Comparison of ENCODE assay signal across 25 cellular contexts in the genomic region with DNA sequence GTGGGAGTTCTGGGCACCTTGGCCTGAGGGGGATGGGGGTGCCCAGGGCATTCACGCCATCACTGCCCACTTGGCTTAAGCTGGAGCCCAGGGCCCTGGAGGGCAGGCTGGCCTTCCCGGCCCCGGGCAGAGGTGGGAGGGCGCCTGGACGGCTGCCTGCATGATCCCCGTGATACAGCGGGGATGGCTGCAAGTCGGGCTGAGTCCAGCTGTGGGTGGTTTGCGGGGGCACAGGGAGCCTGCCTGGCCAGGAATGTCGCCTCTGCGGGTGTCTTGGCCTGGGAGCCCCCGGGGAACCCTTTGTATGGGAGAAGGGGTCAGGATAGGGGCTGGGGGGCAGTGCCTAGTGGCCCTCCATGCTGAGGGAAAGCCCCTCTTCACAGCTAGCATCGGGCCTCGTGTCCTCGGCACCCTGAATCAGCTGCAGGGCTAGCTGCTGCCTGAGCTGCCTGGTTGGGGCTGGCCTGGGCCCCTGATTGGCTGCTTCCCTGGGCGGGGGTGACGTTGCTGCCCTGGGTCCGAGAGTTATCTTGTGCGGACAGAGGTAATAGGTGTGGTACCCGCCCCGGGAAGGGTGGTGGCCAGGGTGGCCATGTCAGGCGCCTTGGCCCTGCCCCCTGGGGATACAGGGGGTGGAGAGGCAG. TPM values are rescaled to one million over a fixed set of nuclear protein-coding genes. Genes with fewer than 3 reads are reported as not detected.
DNase-seq lines count a peak whose midpoint lies in the region; ATAC-seq and TF ChIP-seq lines count a peak whose summit lies in the region.
"Had no signal": no experiment of that assay in that cellular context is flagged by ENCODE, and none has a peak within 500 bp of the region (broad histone marks: within the 10 kb centered on the region; RNA-seq: fewer than 3 reads in every experiment).

No MANE protein-coding gene starts in this region.

- H3K9me3 Mint-ChIP-seq in T-cell, result no peaks in the 10 kb centered on the region
- H3K9me3 Mint-ChIP-seq: CD8-positive, alpha-beta memory T cell had no signal

- TF ChIP-seq POLR2A in erythroblast (IDR thresholded peaks at IDR 0.05; ENCODE audit: low read length), result no peak

- H3K4me1 Mint-ChIP-seq in T-cell, result no peaks in the 10 kb centered on the region
- H3K4me1 Mint-ChIP-seq: CD14-positive monocyte; CD8-positive, alpha-beta memory T cell had no signal

- no peak overlapping the region for H3K27ac Mint-ChIP-seq in T-cell
- H3K27ac Mint-ChIP-seq: CD14-positive monocyte; CD8-positive, alpha-beta memory T cell had no signal

- CTCF ChIA-PET in T-cell (lab: Charles Lee), result no interaction called here

- ATAC-seq in Right ventricle myocardium superior (ENCODE audit: poor library complexity) (no peak), left ventricle myocardium superior (no peak), GM18520 (IDR thresholded peaks at IDR 0.05; ENCODE audit: unreplicated experiment) (no peak), T-cell (replicated peaks in 1 of 4) (no peak), GM21515 (IDR thresholded peaks at IDR 0.05; ENCODE audit: unreplicated experiment) (no peak)
- ATAC-seq: HepG2 had no signal

- peak; percentile 24 for DNase-seq in Right ventricle myocardium superior
- DNase-seq in left ventricle myocardium superior, result no peak
- DNase-seq in erythroblast (lab: John Stamatoyannopoulos, UW), result peak; percentile 28 to 32
- DNase-seq in posterior cingulate gyrus, result peak in 6 of 10 donors; percentile 7 to 88 (median 56)
- DNase-seq in T-cell, result no peak
- DNase-seq: 8988T; ACHN; BE2C; CD8-positive, alpha-beta memory T cell; DMS 273 treated with DMSO at 0.1 percent for 48 hours; DMS79 treated with DMSO at 0.1 percent for 48 hours; GF-D8; Karpas-422; NCI-H1092; NCI-H1417 treated with DMSO at 0.1 percent for 48 hours; NCI-H1694 treated with DMSO at 0.1 percent for 48 hours; NCI-H2081; NCI-H2171; NCI-H226; NCI-H510A; NCI-H69 had no signal

- H3K27me3 Mint-ChIP-seq in T-cell, result peaks cover 5 to 16% of the 10 kb centered on the region in 2 donors

- H3K4me3 Mint-ChIP-seq in T-cell, result no peak overlapping the region
- H3K4me3 Mint-ChIP-seq: CD14-positive monocyte; CD8-positive, alpha-beta memory T cell had no signal

- POLR2A ChIA-PET in T-cell (lab: Charles Lee), result no interaction called here

- intact Hi-C loops in Right ventricle myocardium superior (cut with DNase I) (no loop called here), left ventricle myocardium superior (cut with micrococcal nuclease) (no loop called here), posterior cingulate gyrus (cut with DNase I) (loop anchor here (5.0 kb wide), 1 partner anchor 49 kb away; no protein-coding TSS in a partner anchor)

- H3K36me3 Mint-ChIP-seq in T-cell, result no peaks in the 10 kb centered on the region
- H3K36me3 Mint-ChIP-seq: CD14-positive monocyte; CD8-positive, alpha-beta memory T cell had no signal

RNA-seq across cellular contexts. Expression of a gene that starts 8.2 kb away (rescaled TPM):
- total RNA-seq in Right ventricle myocardium superior, result 0.67 TPM
- total RNA-seq in left ventricle myocardium superior, result 0.74 TPM
- total RNA-seq in T-cell, result 1 to 10 TPM in 2 of 5 donors, under 1 TPM in 3; 0.54 to 1.5 (median 0.95) TPM

Comparison
In these comparisons a context has a peak if more than half of its experiments do, and no peak if none do; other contexts are left out.
1. DNase-seq: peak in Right ventricle myocardium superior (single experiment), erythroblast (2 of 2) and posterior cingulate gyrus (6 of 10); none in left ventricle myocardium superior (single experiment) and T-cell (0 of 34).